Comparison of ENCODE assay signal across 15 cellular contexts in the genomic region with DNA sequence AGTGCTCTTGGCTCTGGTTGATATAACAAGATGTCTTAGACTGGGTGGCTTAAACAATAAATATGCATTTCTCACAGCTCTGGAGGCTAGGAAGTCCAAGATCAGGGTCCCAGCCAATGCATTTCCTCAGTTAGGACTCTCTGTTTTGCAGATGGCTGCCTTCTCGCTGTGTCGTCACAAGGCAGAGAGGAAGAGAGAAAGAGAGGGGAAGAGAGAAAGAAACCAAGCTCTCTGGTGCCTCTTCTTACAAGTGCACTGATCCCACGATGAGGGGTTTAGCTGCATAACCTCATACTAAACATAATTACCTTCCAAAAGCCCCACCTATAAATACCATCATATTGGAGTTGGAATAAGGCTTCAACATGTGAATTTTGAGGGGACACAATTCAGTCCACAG. TPM values are rescaled to one million over a fixed set of nuclear protein-coding genes. Genes with fewer than 3 reads are reported as not detected.
DNase-seq lines count a peak whose midpoint lies in the region; ATAC-seq and TF ChIP-seq lines count a peak whose summit lies in the region.
"Had no signal": no experiment of that assay in that cellular context is flagged by ENCODE, and none has a peak within 500 bp of the region (broad histone marks: within the 10 kb centered on the region; RNA-seq: fewer than 3 reads in every experiment).

No MANE protein-coding gene starts in this region.

- peak overlapping the region; percentile 98 for H3K27ac Mint-ChIP-seq in activated CD4-positive, alpha-beta T cell treated with anti-CD3 and anti-CD28 coated beads, Interleukin-2, amount 10 ng/mL, durations not matched to agents 24 days and 14 days
- peak overlapping the region; percentile 97 for H3K27ac Mint-ChIP-seq in T-helper 2 cell treated with Interferon-gamma antibody and Interleukin-4, amounts not matched to agents 5 μg/mL and 100 μg/mL, for 36 hours
- peak overlapping the region; percentile 87 to 100 (median 98) for H3K27ac Mint-ChIP-seq in naive thymus-derived CD8-positive, alpha-beta T cell

- peaks cover 64% of the 10 kb centered on the region for H3K4me1 Mint-ChIP-seq in activated CD4-positive, alpha-beta T cell treated with anti-CD3 and anti-CD28 coated beads, Interleukin-2, amount 10 ng/mL, durations not matched to agents 24 days and 14 days
- peaks cover 61% of the 10 kb centered on the region for H3K4me1 Mint-ChIP-seq in T-helper 2 cell treated with Interferon-gamma antibody and Interleukin-4, amounts not matched to agents 5 μg/mL and 100 μg/mL, for 36 hours (ENCODE audit: low read depth)
- peaks cover 35 to 85% (median 60%) of the 10 kb centered on the region in 4 donors for H3K4me1 Mint-ChIP-seq in naive thymus-derived CD8-positive, alpha-beta T cell

- intact Hi-C loops in activated CD4-positive, alpha-beta T cell treated with anti-CD3 and anti-CD28 coated beads, Interleukin-2, amount 10 ng/mL, durations not matched to agents 24 days and 14 days (cut with micrococcal nuclease), result loop anchor here (10.0 kb wide), 2 partner anchors 474 to 1144 kb away; no protein-coding TSS in a partner anchor

- H3K4me3 Mint-ChIP-seq in activated CD4-positive, alpha-beta T cell treated with anti-CD3 and anti-CD28 coated beads, Interleukin-2, amount 10 ng/mL, durations not matched to agents 24 days and 14 days, result peak overlapping the region; percentile 86
- H3K4me3 Mint-ChIP-seq in T-helper 2 cell treated with Interferon-gamma antibody and Interleukin-4, amounts not matched to agents 5 μg/mL and 100 μg/mL, for 36 hours, result peak overlapping the region; percentile 88
- H3K4me3 Mint-ChIP-seq in naive thymus-derived CD8-positive, alpha-beta T cell, result peak overlapping the region; percentile 68 to 96 (median 90)

- H3K4me2 ChIP-seq in osteoblast (ENCODE audit: insufficient read depth, low read length), result no peak overlapping the region

- TF ChIP-seq CTCF in WERI-Rb-1 (IDR thresholded peaks at IDR 0.05; ENCODE audit: low read depth, low read length), result no peak
- TF ChIP-seq CTCF in osteoblast (IDR thresholded peaks at IDR 0.05; ENCODE audit: extremely low read depth, low read depth, low read length), result no peak

- H3K27me3 ChIP-seq in WERI-Rb-1 (ENCODE audit: insufficient read depth, low read depth, severe bottlenecking) (no peaks in the 10 kb centered on the region), osteoblast (ENCODE audit: insufficient read depth, low read length) (peaks cover 7% of the 10 kb centered on the region)

- no peaks in the 10 kb centered on the region for H3K27me3 Mint-ChIP-seq in activated CD4-positive, alpha-beta T cell treated with anti-CD3 and anti-CD28 coated beads, Interleukin-2, amount 10 ng/mL, durations not matched to agents 24 days and 14 days
- no peaks in the 10 kb centered on the region for H3K27me3 Mint-ChIP-seq in T-helper 2 cell treated with Interferon-gamma antibody and Interleukin-4, amounts not matched to agents 5 μg/mL and 100 μg/mL, for 36 hours (ENCODE audit: low read depth)
- peaks cover 0 to 2% (median 0%) of the 10 kb centered on the region in 5 donors for H3K27me3 Mint-ChIP-seq in naive thymus-derived CD8-positive, alpha-beta T cell

- H3K27ac ChIP-seq in WERI-Rb-1, result no peak overlapping the region
- H3K27ac ChIP-seq in osteoblast (ENCODE audit: low read depth, low read length), result no peak overlapping the region
- H3K27ac ChIP-seq: SK-N-MC had no signal

- H4K20me1 ChIP-seq in osteoblast (ENCODE audit: insufficient read depth, low read length), result no peaks in the 10 kb centered on the region

- no peaks in the 10 kb centered on the region for H3K9me3 Mint-ChIP-seq in activated CD4-positive, alpha-beta T cell treated with anti-CD3 and anti-CD28 coated beads, Interleukin-2, amount 10 ng/mL, durations not matched to agents 24 days and 14 days
- no peaks in the 10 kb centered on the region for H3K9me3 Mint-ChIP-seq in T-helper 2 cell treated with Interferon-gamma antibody and Interleukin-4, amounts not matched to agents 5 μg/mL and 100 μg/mL, for 36 hours
- H3K9me3 Mint-ChIP-seq in naive thymus-derived CD8-positive, alpha-beta T cell, result no peaks in the 10 kb centered on the region

- no peak overlapping the region for H2AFZ ChIP-seq in osteoblast (ENCODE audit: low read length)

- ATAC-seq in GM21723 (IDR thresholded peaks at IDR 0.05; ENCODE audit: unreplicated experiment), result peak; percentile 29
- ATAC-seq in naive thymus-derived CD8-positive, alpha-beta T cell, result no peak
- ATAC-seq in HG03095 (IDR thresholded peaks at IDR 0.05; ENCODE audit: unreplicated experiment), result no peak

- H3K4me3 ChIP-seq in WERI-Rb-1 (ENCODE audit: low read depth, low read length), result no peak overlapping the region
- H3K4me3 ChIP-seq in osteoblast (ENCODE audit: insufficient read depth, low read length), result no peak overlapping the region
- H3K4me3 ChIP-seq: HAP-1, SK-N-MC had no signal

- peaks cover 21% of the 10 kb centered on the region for H3K36me3 Mint-ChIP-seq in activated CD4-positive, alpha-beta T cell treated with anti-CD3 and anti-CD28 coated beads, Interleukin-2, amount 10 ng/mL, durations not matched to agents 24 days and 14 days (ENCODE audit: low read depth)
- peaks cover 45% of the 10 kb centered on the region for H3K36me3 Mint-ChIP-seq in T-helper 2 cell treated with Interferon-gamma antibody and Interleukin-4, amounts not matched to agents 5 μg/mL and 100 μg/mL, for 36 hours (ENCODE audit: low read depth)
- H3K36me3 Mint-ChIP-seq in naive thymus-derived CD8-positive, alpha-beta T cell, result peaks cover 8 to 12% (median 11%) of the 10 kb centered on the region in 3 donors

- H3K9me3 ChIP-seq in WERI-Rb-1 (ENCODE audit: severe bottlenecking) (no peaks in the 10 kb centered on the region), osteoblast (ENCODE audit: low read depth, low read length) (no peaks in the 10 kb centered on the region)
- H3K9me3 ChIP-seq: HAP-1 had no signal

- H3K36me3 ChIP-seq in WERI-Rb-1 (no peaks in the 10 kb centered on the region), osteoblast (ENCODE audit: insufficient read depth, low read length) (no peaks in the 10 kb centered on the region)
- H3K36me3 ChIP-seq: HAP-1 had no signal

- no peaks in the 10 kb centered on the region for H3K4me1 ChIP-seq in osteoblast (ENCODE audit: insufficient read depth, low read length)

- POLR2A ChIA-PET in naive thymus-derived CD8-positive, alpha-beta T cell (lab: Charles Lee), result interaction anchor here (0.5 to 2.8 kb wide), 8 partner anchors 9 to 1696 kb away, joined by 3 to 16 read pairs (median 4); no protein-coding TSS in a partner anchor

- H3K79me2 ChIP-seq in osteoblast (ENCODE audit: insufficient read depth, low read length), result no peaks in the 10 kb centered on the region

- peak; percentile 80 for DNase-seq in activated CD4-positive, alpha-beta T cell treated with anti-CD3 and anti-CD28 coated beads, Interleukin-2, amount 10 ng/mL, durations not matched to agents 24 days and 14 days
- DNase-seq in activated CD4-positive, alpha-beta T cell treated with anti-CD3 and anti-CD28 coated beads, Interleukin-2, amount 50 U/mL, for 48 hours, result no peak
- DNase-seq in T-helper 2 cell treated with Interferon-gamma antibody and Interleukin-4, amounts not matched to agents 5 μg/mL and 100 μg/mL, for 36 hours (ENCODE audit: low spot score), result no peak
- peak in 1 of 10 donors; percentile 31 for DNase-seq in naive thymus-derived CD8-positive, alpha-beta T cell
- no peak for DNase-seq in WERI-Rb-1
- no peak for DNase-seq in osteoblast (ENCODE audit: insufficient read length, low spot score, missing footprints)
- DNase-seq: 8988T; foreskin melanocyte; Kasumi-1; NCI-H510A; stimulated activated CD4-positive, alpha-beta T cell treated with anti-CD3 and anti-CD28 coated beads, Interleukin-2, amount 100 ng/mL, for 24 hours had no signal

RNA-seq across cellular contexts. Expression of gene CAMK4, which starts 4.9 kb away (rescaled TPM):
- 47.7 and 49.5 TPM in 2 replicates for total RNA-seq in activated CD4-positive, alpha-beta T cell treated with anti-CD3 and anti-CD28 coated beads, Interleukin-2, amount 10 ng/mL, durations not matched to agents 24 days and 14 days
- total RNA-seq in naive thymus-derived CD8-positive, alpha-beta T cell, result 100 to 1,000 TPM; 274 to 307 TPM
- polyA plus RNA-seq in naive thymus-derived CD8-positive, alpha-beta T cell, result 100 to 1,000 TPM in 2 of 3 donors, 10 to 100 TPM in 1; 93.3 to 134 (median 128) TPM
- total RNA-seq in osteoblast, result 0.29 and 0.72 TPM in 2 replicates

Comparison
In these comparisons a context has a peak if more than half of its experiments do, and no peak if none do; other contexts are left out.
1. RNA of gene CAMK4, which starts 4.9 kb away (total RNA-seq): 274 to 307 TPM in naive thymus-derived CD8-positive, alpha-beta T cell and 47.7 to 49.5 TPM in activated CD4-positive, alpha-beta T cell treated with anti-CD3 and anti-CD28 coated beads, Interleukin-2, amount 10 ng/mL, durations not matched to agents 24 days and 14 days; 0.29 to 0.72 TPM in osteoblast; every median in the first group is over 10 times any median in the second.
2. Peak in every context shown above with its lines, with median percentiles within 50 percentile points of each other: H3K27ac Mint-ChIP-seq and H3K4me3 Mint-ChIP-seq.